In genomic region chr3:169467703-169468102, GRCh38 we compare ENCODE assay signal across 32 cellular contexts.
"Had no signal": no experiment of that assay in that cellular context is flagged by ENCODE, and none has a peak within 500 bp of the region (broad histone marks: within the 10 kb centered on the region; RNA-seq: fewer than 3 reads in every experiment).

No MANE protein-coding gene starts in this region.

- H3K36me3 Mint-ChIP-seq: activated naive CD8-positive, alpha-beta T cell; brain had no signal

- H3K9me3 ChIP-seq: MG63, Peyer's patch, SJCRH30, SK-N-SH had no signal

- H3K27ac ChIP-seq: KMS-11, Peyer's patch, RWPE1, SJCRH30 had no signal

- H3K9ac ChIP-seq: KMS-11, SK-N-SH had no signal

- H3K27me3 ChIP-seq: Peyer's patch, SJCRH30 had no signal

- H3K27ac Mint-ChIP-seq: activated CD4-positive, alpha-beta memory T cell treated with anti-CD3 and anti-CD28 coated beads, Interleukin-2, amount 10 ng/mL, durations not matched to agents 7 days and 5 days; activated naive CD4-positive, alpha-beta T cell treated with anti-CD3 and anti-CD28 coated beads for 36 hours; activated naive CD8-positive, alpha-beta T cell; activated T-helper 17 cell treated with anti-CD3 and anti-CD28 coated beads, Interleukin-2, amount 50 U/mL, for 72 hours; brain had no signal

- H3K4me1 Mint-ChIP-seq: activated CD4-positive, alpha-beta memory T cell treated with anti-CD3 and anti-CD28 coated beads, Interleukin-2, amount 10 ng/mL, durations not matched to agents 7 days and 5 days; activated T-helper 17 cell treated with anti-CD3 and anti-CD28 coated beads, Interleukin-2, amount 50 U/mL, for 72 hours; central memory CD8-positive, alpha-beta T cell had no signal

- FAIRE-seq: astrocyte had no signal

- ATAC-seq: activated T-helper 17 cell treated with anti-CD3 and anti-CD28 coated beads, Interleukin-2, amount 50 U/mL, for 72 hours had no signal

- DNase-seq: activated CD4-positive, alpha-beta memory T cell treated with anti-CD3 and anti-CD28 coated beads, Interleukin-2, amount 10 ng/mL, durations not matched to agents 7 days and 5 days; activated CD4-positive, alpha-beta T cell treated with anti-CD3 and anti-CD28 coated beads, Interleukin-2, amount 50 U/mL, for 1 hour; activated CD4-positive, CD25-positive, alpha-beta regulatory T cell; activated gamma-delta T cell; activated naive CD4-positive, alpha-beta T cell treated with anti-CD3 and anti-CD28 coated beads for 36 hours; activated T-cell treated with anti-CD3 and anti-CD28 coated beads for 4 hours; activated T-cell treated with anti-CD3 and anti-CD28 coated beads, Interleukin-2, amount 50 U/mL, for 48 hours; amygdala; MG63; MV-4-11; NCI-H1092 treated with DMSO at 0.1 percent for 48 hours; NCI-H1417 treated with DMSO at 0.1 percent for 48 hours; NCI-H1694; NCI-H2029; NCI-H2107; NCI-H2171 treated with DMSO at 0.1 percent for 48 hours; NCI-H345; NCI-H510A; NCI-H526 treated with DMSO at 0.1 percent for 48 hours; NCI-H82; Peyer's patch; Right ventricle myocardium superior; SJCRH30; SK-N-SH; T-helper 1 cell had no signal

- H3K4me3 Mint-ChIP-seq: activated CD4-positive, alpha-beta memory T cell treated with anti-CD3 and anti-CD28 coated beads, Interleukin-2, amount 10 ng/mL, durations not matched to agents 7 days and 5 days; activated naive CD4-positive, alpha-beta T cell treated with anti-CD3 and anti-CD28 coated beads for 36 hours; activated naive CD8-positive, alpha-beta T cell; activated T-helper 17 cell treated with anti-CD3 and anti-CD28 coated beads, Interleukin-2, amount 50 U/mL, for 72 hours; brain; central memory CD8-positive, alpha-beta T cell had no signal

- H3K4me2 ChIP-seq: KMS-11, SK-N-SH had no signal

- H3K9me3 Mint-ChIP-seq: activated CD4-positive, alpha-beta memory T cell treated with anti-CD3 and anti-CD28 coated beads, Interleukin-2, amount 10 ng/mL, durations not matched to agents 7 days and 5 days; activated naive CD4-positive, alpha-beta T cell treated with anti-CD3 and anti-CD28 coated beads for 36 hours; activated T-helper 17 cell treated with anti-CD3 and anti-CD28 coated beads, Interleukin-2, amount 50 U/mL, for 72 hours; brain; central memory CD8-positive, alpha-beta T cell had no signal

- H3K36me3 ChIP-seq: MG63, Peyer's patch, SJCRH30 had no signal

- H3K4me3 ChIP-seq: MG63, Peyer's patch, SJCRH30 had no signal

- H3K4me1 ChIP-seq: Peyer's patch, SJCRH30 had no signal
